In the genomic region with DNA sequence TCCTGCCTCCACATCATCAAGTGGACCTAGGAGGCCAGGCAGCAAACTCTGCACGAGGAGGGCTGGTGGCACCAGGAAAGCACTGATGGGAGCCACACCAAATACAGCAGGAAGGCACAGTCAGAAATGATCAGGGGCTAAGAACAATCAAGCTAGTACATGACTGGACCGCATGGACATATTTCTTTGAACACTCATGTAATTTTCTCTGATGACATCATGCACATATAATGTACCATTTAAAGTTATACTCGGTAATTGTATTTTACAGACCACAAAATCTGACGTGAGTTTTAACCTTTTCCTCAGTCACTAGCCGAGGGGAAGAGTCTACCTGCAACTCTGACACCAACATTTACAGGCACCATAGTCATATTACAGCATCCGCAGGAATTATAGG, we compare ENCODE assay signal across 15 cellular contexts.
DNase-seq lines count a peak whose midpoint lies in the region; ATAC-seq and TF ChIP-seq lines count a peak whose summit lies in the region.
"Had no signal": no experiment of that assay in that cellular context is flagged by ENCODE, and none has a peak within 500 bp of the region (broad histone marks: within the 10 kb centered on the region; RNA-seq: fewer than 3 reads in every experiment).

No MANE protein-coding gene starts in this region.

- peak overlapping the region; percentile 67 for H3K27ac ChIP-seq in ACC112 (ENCODE audit: low read depth, low read length)
- peak overlapping the region; percentile 82 for H3K27ac ChIP-seq in foreskin keratinocyte
- H3K27ac ChIP-seq in tibial artery = no peak overlapping the region
- H3K27ac ChIP-seq in Karpas-422 (ENCODE audit: low read length) = no peak overlapping the region
- H3K27ac ChIP-seq: parathyroid adenoma had no signal

- no peak overlapping the region for H3K4me2 ChIP-seq in Karpas-422 (ENCODE audit: low read depth, low read length, poor library complexity, severe bottlenecking)

- DNase-seq in HPDE6-E6E7 (ENCODE audit: extremely low spot score) (peak; percentile 70), amniotic epithelial cell (ENCODE audit: low read depth) (peak; percentile 89), foreskin keratinocyte (peak; percentile 90 to 97), tibial artery (no peak), Karpas-422 (no peak)
- DNase-seq: ACHN; activated CD8-positive, alpha-beta T cell treated with anti-CD3 and anti-CD28 coated beads for 36 hours; central memory CD4-positive, alpha-beta T cell; NCI-H526; RPMI8226; stimulated activated CD8-positive, alpha-beta memory T cell treated with anti-CD3 and anti-CD28 coated beads, Interleukin-4, amount 100 ng/mL, for 48 hours had no signal

- H3K9me3 ChIP-seq in tibial artery = no peaks in the 10 kb centered on the region
- no peaks in the 10 kb centered on the region for H3K9me3 ChIP-seq in Karpas-422 (ENCODE audit: low read length)

- H3K36me3 ChIP-seq in ACC112 (ENCODE audit: insufficient read depth, low read length) (no peaks in the 10 kb centered on the region), tibial artery (no peaks in the 10 kb centered on the region), Karpas-422 (ENCODE audit: insufficient read depth, low read length) (no peaks in the 10 kb centered on the region)

- no peaks in the 10 kb centered on the region for H4K20me1 ChIP-seq in Karpas-422 (ENCODE audit: insufficient read depth, low read depth, low read length)

- H3K4me3 ChIP-seq in ACC112 (ENCODE audit: low read depth, low read length) = peak overlapping the region; percentile 27; the same call in 1 of the 2 replicates
- H3K4me3 ChIP-seq in tibial artery = no peak overlapping the region
- H3K4me3 ChIP-seq in Karpas-422 (ENCODE audit: low read length) = no peak overlapping the region

- intact Hi-C loops in tibial artery (cut with DNase I; ENCODE audit: low total_unique reads) = loop anchor here (10.0 kb wide), 2 partner anchors 193 to 273 kb away; no protein-coding TSS in a partner anchor

- no peaks in the 10 kb centered on the region for H3K27me3 ChIP-seq in ACC112 (ENCODE audit: insufficient read depth, low read length)
- H3K27me3 ChIP-seq in foreskin keratinocyte = no peaks in the 10 kb centered on the region
- no peaks in the 10 kb centered on the region for H3K27me3 ChIP-seq in tibial artery
- H3K27me3 ChIP-seq in Karpas-422 (ENCODE audit: low read length) = no peaks in the 10 kb centered on the region

- H3K79me2 ChIP-seq in ACC112 (ENCODE audit: control insufficient read depth, insufficient read depth, low read length, unreplicated experiment) (no peaks in the 10 kb centered on the region), Karpas-422 (ENCODE audit: low read length) (no peaks in the 10 kb centered on the region)
- H3K79me2 ChIP-seq: parathyroid adenoma had no signal

- ATAC-seq in foreskin keratinocyte (peak; percentile 91), GM18511 (IDR thresholded peaks at IDR 0.05; ENCODE audit: unreplicated experiment) (no peak), HG03196 (IDR thresholded peaks at IDR 0.05; ENCODE audit: unreplicated experiment) (no peak)
- ATAC-seq: activated CD8-positive, alpha-beta T cell treated with anti-CD3 and anti-CD28 coated beads for 36 hours had no signal

- H2AFZ ChIP-seq in ACC112 (ENCODE audit: low read length, unreplicated experiment) (no peak overlapping the region), Karpas-422 (ENCODE audit: low read length) (no peak overlapping the region)
- H2AFZ ChIP-seq: parathyroid adenoma had no signal

- no peak for TF ChIP-seq CTCF in foreskin keratinocyte (conservative IDR thresholded peaks at IDR 0.05)
- no peak for TF ChIP-seq CTCF in tibial artery (IDR thresholded peaks at IDR 0.05)

- H3K9me2 ChIP-seq in Karpas-422 (replicated peaks; ENCODE audit: insufficient read depth, low read length) = no peaks in the 10 kb centered on the region

- peaks cover 36% of the 10 kb centered on the region for H3K4me1 ChIP-seq in ACC112 (ENCODE audit: control insufficient read depth, insufficient read depth, low read length, unreplicated experiment)
- H3K4me1 ChIP-seq in foreskin keratinocyte = peaks cover 16% of the 10 kb centered on the region
- peaks cover 0 to 8% (median 1%) of the 10 kb centered on the region in 4 donors for H3K4me1 ChIP-seq in tibial artery
- H3K4me1 ChIP-seq in Karpas-422 (ENCODE audit: low read length) = peaks cover 10% of the 10 kb centered on the region
- H3K4me1 ChIP-seq: parathyroid adenoma had no signal

- no peak overlapping the region for H3K9ac ChIP-seq in Karpas-422 (ENCODE audit: low read length)
- H3K9ac ChIP-seq: parathyroid adenoma had no signal

Comparison
In these comparisons a context has a peak if more than half of its experiments do, and no peak if none do; other contexts are left out.
1. H3K27ac ChIP-seq: peak in ACC112 (single experiment) and foreskin keratinocyte (single experiment); none in tibial artery (0 of 2) and Karpas-422 (single experiment).
2. DNase-seq: peak in HPDE6-E6E7 (single experiment), amniotic epithelial cell (single experiment) and foreskin keratinocyte (2 of 2); none in tibial artery (0 of 2) and Karpas-422 (single experiment).